2 cellular contexts compared by ENCODE assay signal in the genomic region with DNA sequence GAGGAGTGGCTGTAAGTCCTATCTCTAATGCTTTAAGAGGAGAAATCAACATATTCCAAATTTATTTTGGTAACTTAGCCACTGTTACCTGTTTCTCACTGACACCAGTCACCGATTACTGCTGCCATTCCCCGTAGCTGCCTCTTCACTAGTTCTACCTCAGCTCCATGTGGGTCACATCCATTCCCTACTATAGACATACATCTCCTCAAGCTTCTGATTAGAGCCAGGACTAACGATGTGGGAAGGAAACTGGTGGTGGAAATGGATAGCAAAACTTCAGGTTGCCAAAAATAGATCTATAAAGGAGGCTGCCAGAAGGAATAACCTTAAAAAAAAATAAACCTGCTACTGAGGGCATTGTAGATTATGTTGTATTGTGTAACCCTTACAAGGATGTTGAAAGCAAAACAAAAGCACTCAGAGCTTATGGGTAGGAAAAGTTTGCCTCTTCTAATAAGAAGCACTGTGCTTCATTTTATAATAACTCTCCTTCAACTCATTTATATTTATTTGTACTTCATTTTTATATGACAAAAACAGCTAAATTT.
TF ChIP-seq lines count a peak whose summit lies in the region.

No MANE protein-coding gene starts in this region.

TF ChIP-seq in IMR-90, 13 proteins besides CTCF, POLR2A, EP300 and RAD21:
- 0 out of 2 replicates have a peak, but pooled peaks have one; percentile 32 for TF ChIP-seq CEBPB (IDR thresholded peaks at IDR 0.05; ENCODE audit: low read depth, low read length)
- no peak for TF ChIP-seq RCOR1 (IDR thresholded peaks at IDR 0.05; ENCODE audit: insufficient replicate concordance, low read length)
TF ChIP-seq in IMR-90: peak in this region for 1.

TF ChIP-seq in K562, 482 proteins besides CTCF, POLR2A, EP300 and RAD21:
- TF ChIP-seq CEBPB (tag; IDR thresholded peaks at IDR 0.05): peak; percentile 31
- TF ChIP-seq, protein P1, sequence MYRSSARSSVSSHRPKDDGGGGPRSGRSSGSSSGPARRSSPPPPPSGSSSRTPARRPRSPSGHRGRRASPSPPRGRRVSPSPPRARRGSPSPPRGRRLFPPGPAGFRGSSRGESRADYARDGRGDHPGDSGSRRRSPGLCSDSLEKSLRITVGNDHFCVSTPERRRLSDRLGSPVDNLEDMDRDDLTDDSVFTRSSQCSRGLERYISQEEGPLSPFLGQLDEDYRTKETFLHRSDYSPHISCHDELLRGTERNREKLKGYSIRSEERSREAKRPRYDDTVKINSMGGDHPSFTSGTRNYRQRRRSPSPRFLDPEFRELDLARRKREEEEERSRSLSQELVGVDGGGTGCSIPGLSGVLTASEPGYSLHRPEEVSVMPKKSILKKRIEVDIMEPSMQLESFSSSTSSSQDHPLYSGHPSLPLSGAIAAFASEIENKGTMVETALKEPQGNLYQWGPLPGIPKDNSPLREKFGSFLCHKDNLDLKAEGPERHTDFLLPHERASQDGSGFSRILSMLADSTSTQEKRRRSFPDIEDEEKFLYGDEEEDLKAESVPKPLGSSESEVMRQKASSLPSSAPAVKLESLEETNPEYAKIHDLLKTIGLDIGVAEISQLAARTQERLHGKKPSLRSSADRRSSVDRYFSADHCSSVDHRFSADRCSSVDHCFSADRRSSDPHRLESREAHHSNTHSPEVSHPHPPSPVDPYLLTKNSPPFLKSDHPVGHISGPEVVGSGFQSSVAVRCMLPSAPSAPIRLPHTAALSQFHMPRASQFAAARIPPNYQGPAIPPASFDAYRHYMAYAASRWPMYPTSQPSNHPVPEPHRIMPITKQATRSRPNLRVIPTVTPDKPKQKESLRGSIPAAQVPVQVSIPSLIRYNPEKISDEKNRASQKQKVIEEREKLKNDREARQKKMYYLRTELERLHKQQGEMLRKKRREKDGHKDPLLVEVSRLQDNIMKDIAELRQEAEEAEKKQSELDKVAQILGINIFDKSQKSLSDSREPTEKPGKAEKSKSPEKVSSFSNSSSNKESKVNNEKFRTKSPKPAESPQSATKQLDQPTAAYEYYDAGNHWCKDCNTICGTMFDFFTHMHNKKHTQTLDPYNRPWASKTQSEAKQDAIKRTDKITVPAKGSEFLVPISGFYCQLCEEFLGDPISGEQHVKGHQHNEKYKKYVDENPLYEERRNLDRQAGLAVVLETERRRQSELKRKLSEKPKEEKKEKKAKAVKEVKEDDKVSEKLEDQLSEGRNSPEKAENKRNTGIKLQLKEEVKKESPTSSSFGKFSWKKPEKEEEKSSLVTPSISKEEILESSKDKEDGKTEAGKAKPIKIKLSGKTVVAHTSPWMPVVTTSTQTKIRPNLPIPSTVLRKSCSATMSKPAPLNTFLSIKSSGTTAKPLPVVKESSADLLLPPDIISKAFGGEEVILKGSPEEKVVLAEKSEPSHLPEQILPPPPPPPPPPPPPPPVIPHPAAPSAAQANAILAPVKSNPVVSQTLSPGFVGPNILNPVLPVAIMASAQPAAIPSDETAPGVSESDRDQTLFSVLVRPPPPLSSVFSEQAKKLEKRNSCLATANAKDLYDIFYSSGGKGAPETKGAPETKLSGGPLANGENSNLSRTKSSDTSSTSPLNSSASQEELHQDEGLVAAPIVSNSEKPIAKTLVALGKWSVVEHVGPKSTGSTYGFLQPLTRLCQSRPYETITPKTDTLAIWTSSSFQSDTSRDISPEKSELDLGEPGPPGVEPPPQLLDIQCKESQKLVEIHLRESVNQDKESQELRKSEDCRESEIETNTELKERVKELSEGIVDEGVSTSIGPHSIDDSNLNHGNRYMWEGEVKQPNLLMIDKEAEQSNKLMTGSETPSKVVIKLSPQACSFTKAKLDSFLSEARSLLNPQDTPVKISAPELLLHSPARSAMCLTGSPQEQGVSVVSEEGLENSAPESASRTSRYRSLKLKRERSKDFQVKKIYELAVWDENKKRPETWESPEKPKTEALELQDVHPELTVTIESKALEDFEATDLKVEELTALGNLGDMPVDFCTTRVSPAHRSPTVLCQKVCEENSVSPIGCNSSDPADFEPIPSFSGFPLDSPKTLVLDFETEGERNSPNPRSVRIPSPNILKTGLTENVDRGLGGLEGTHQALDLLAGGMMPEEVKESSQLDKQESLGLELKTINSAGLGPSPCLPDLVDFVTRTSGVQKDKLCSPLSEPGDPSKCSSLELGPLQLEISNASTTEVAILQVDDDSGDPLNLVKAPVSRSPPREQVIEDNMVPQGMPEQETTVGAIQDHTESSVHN (IDR thresholded peaks at IDR 0.05; ENCODE audit: borderline replicate concordance in 1 of 2, low read depth in 1 of 2): no peak
- TF ChIP-seq RUNX1 (IDR thresholded peaks at IDR 0.05; ENCODE audit: low read depth): no peak
- TF ChIP-seq SP1 (CRISPR knock-in tag; IDR thresholded peaks at IDR 0.05): no peak
